1 cellular context compared by ENCODE assay signal in genomic region chr7:2479276-2480070, GRCh38.
TF ChIP-seq lines count a peak whose summit lies in the region.

No MANE protein-coding gene starts in this region.

TF ChIP-seq in WTC11, 78 proteins besides CTCF, POLR2A, EP300 and RAD21 (continued from another document):
- TF ChIP-seq ZNF281 (CRISPR knock-in tag; IDR thresholded peaks at IDR 0.05) (no peak), CBFB (CRISPR knock-in tag; IDR thresholded peaks at IDR 0.05; ENCODE audit: low read depth) (no peak)
